Comparison of ENCODE assay signal across 15 cellular contexts in the genomic region with DNA sequence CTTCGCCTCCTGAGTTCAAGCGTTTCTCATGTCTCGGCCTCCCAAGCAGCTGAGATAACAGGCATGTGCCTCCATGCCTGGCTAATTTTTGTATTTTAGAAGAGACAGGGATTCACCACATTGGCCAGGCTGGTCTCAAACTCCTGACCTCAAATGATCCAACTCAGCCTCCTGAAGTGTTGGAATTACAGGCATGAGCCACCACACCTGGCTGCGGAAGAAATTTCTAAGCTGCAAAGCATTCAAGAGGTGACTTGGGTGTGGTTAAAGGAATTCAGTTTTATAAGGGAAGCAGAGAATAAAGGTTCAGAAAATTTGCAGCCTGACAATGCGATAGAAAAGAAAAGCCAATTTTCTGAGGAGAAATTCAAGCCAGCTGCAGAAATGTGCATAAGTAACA. TPM values are rescaled to one million over a fixed set of nuclear protein-coding genes. Genes with fewer than 3 reads are reported as not detected.
"Had no signal": no experiment of that assay in that cellular context is flagged by ENCODE, and none has a peak within 500 bp of the region (broad histone marks: within the 10 kb centered on the region; RNA-seq: fewer than 3 reads in every experiment).

No MANE protein-coding gene starts in this region.

RNA-seq across cellular contexts. Expression of gene FOLR1, which starts 22.9 kb away (rescaled TPM):
- total RNA-seq: left cardiac atrium, lung microvascular endothelial cell, natural killer cell, occipital lobe, osteocyte, posterior vena cava, spleen, subcutaneous adipose tissue, thoracic aorta had no signal
- polyA plus RNA-seq: psoas muscle had no signal

RNA-seq across cellular contexts. Expression of gene FOLR3, which starts 33.5 kb away (rescaled TPM):
- total RNA-seq: lung microvascular endothelial cell, occipital lobe, osteocyte, sigmoid colon, suprapubic skin, thoracic aorta, ureter, uterus had no signal

RNA-seq across cellular contexts. Expression of gene FOLR2, which starts 47.5 kb away (rescaled TPM):
- total RNA-seq: lung microvascular endothelial cell, natural killer cell, osteocyte had no signal
- polyA plus RNA-seq: keratinocyte had no signal
